ENCODE assay signal across 1 cellular context in genomic region chr11:65295571-65296338, GRCh38.
TF ChIP-seq lines count a peak whose summit lies in the region.

No MANE protein-coding gene starts in this region.

TF ChIP-seq in HepG2, 621 proteins besides CTCF, POLR2A, EP300 and RAD21 (continued from another document and continues in another):
- no peak for TF ChIP-seq THAP9 (CRISPR knock-in tag; IDR thresholded peaks at IDR 0.05; ENCODE audit: borderline replicate concordance)
- peak; percentile 68 for TF ChIP-seq SAP130 (CRISPR knock-in tag; IDR thresholded peaks at IDR 0.05; ENCODE audit: low read depth)
- no peak for TF ChIP-seq SRF (IDR thresholded peaks at IDR 0.05; ENCODE audit: low read depth, low read length)
- no peak for TF ChIP-seq ZBTB2 (CRISPR knock-in tag; IDR thresholded peaks at IDR 0.05; ENCODE audit: low read depth)
- TF ChIP-seq CHD4 (IDR thresholded peaks at IDR 0.05; ENCODE audit: borderline replicate concordance, low read length), result no peak
- no peak for TF ChIP-seq ZNF598 (CRISPR knock-in tag; IDR thresholded peaks at IDR 0.05; ENCODE audit: borderline replicate concordance)
- no peak for TF ChIP-seq TERF1 (CRISPR knock-in tag; IDR thresholded peaks at IDR 0.05)
- TF ChIP-seq GATAD1 (CRISPR knock-in tag; IDR thresholded peaks at IDR 0.05), result 0 out of 2 replicates have a peak, but pooled peaks have one; percentile 7
- no peak for TF ChIP-seq ZNF281 (CRISPR knock-in tag; IDR thresholded peaks at IDR 0.05; ENCODE audit: borderline replicate concordance)
- no peak for TF ChIP-seq KLF16 (CRISPR knock-in tag; IDR thresholded peaks at IDR 0.05)
- no peak for TF ChIP-seq ETV5 (CRISPR knock-in tag; IDR thresholded peaks at IDR 0.05; ENCODE audit: borderline replicate concordance)
- TF ChIP-seq ATF5 (CRISPR knock-in tag; IDR thresholded peaks at IDR 0.05; ENCODE audit: low read depth), result no peak
- TF ChIP-seq ZNF451 (CRISPR knock-in tag; IDR thresholded peaks at IDR 0.05), result no peak
- TF ChIP-seq ZNF646 (CRISPR knock-in tag; IDR thresholded peaks at IDR 0.05), result no peak
- no peak for TF ChIP-seq ISX (CRISPR knock-in tag; conservative IDR thresholded peaks at IDR 0.05)
- TF ChIP-seq ZZZ3 (CRISPR knock-in tag; IDR thresholded peaks at IDR 0.05; ENCODE audit: borderline replicate concordance), result no peak
- TF ChIP-seq TRAFD1 (CRISPR knock-in tag; IDR thresholded peaks at IDR 0.05; ENCODE audit: borderline replicate concordance), result no peak
- TF ChIP-seq POLR2AphosphoS5 (IDR thresholded peaks at IDR 0.05; ENCODE audit: low read depth, low read length), result no peak
- no peak for TF ChIP-seq ZNF331 (CRISPR knock-in tag; IDR thresholded peaks at IDR 0.05)
- no peak for TF ChIP-seq TFE3 (CRISPR knock-in tag; IDR thresholded peaks at IDR 0.05)
- TF ChIP-seq MZF1 (CRISPR knock-in tag; IDR thresholded peaks at IDR 0.05; ENCODE audit: borderline replicate concordance), result no peak
- TF ChIP-seq ZNF772 (CRISPR knock-in tag; IDR thresholded peaks at IDR 0.05), result no peak
- no peak for TF ChIP-seq IRF9 (CRISPR knock-in tag; IDR thresholded peaks at IDR 0.05; ENCODE audit: borderline replicate concordance)
- no peak for TF ChIP-seq ZNF30 (CRISPR knock-in tag; IDR thresholded peaks at IDR 0.05)
- no peak for TF ChIP-seq CHCHD3 (CRISPR knock-in tag; IDR thresholded peaks at IDR 0.05)
- no peak for TF ChIP-seq SP2 (CRISPR knock-in tag; IDR thresholded peaks at IDR 0.05)
- TF ChIP-seq PAX8 (CRISPR knock-in tag; IDR thresholded peaks at IDR 0.05; ENCODE audit: borderline replicate concordance), result no peak
- no peak for TF ChIP-seq NFE2L1 (CRISPR knock-in tag; IDR thresholded peaks at IDR 0.05; ENCODE audit: borderline replicate concordance)
- TF ChIP-seq POLR2AphosphoS2 (IDR thresholded peaks at IDR 0.05; ENCODE audit: low read depth, low read length), result no peak
- no peak for TF ChIP-seq KMT2A (CRISPR knock-in tag; IDR thresholded peaks at IDR 0.05)
- no peak for TF ChIP-seq SRSF9 (IDR thresholded peaks at IDR 0.05; ENCODE audit: borderline replicate concordance, insufficient read depth, low read depth, low read length, poor library complexity, severe bottlenecking)
- no peak for TF ChIP-seq THAP11 (CRISPR knock-in tag; IDR thresholded peaks at IDR 0.05)
- TF ChIP-seq MIER3 (CRISPR knock-in tag; IDR thresholded peaks at IDR 0.05; ENCODE audit: borderline replicate concordance), result no peak
- no peak for TF ChIP-seq HNRNPUL1 (IDR thresholded peaks at IDR 0.05; ENCODE audit: low read depth, low read length)
- TF ChIP-seq LCORL (IDR thresholded peaks at IDR 0.05), result no peak
- peak; percentile 44; the same call in 1 of the 2 replicates for TF ChIP-seq LCORL (CRISPR knock-in tag; IDR thresholded peaks at IDR 0.05)
- no peak for TF ChIP-seq MTA1 (CRISPR knock-in tag; IDR thresholded peaks at IDR 0.05; ENCODE audit: borderline replicate concordance)
- no peak for TF ChIP-seq NR2F1 (CRISPR knock-in tag; IDR thresholded peaks at IDR 0.05)
- TF ChIP-seq ZBTB33 (CRISPR knock-in tag; IDR thresholded peaks at IDR 0.05), result no peak
